26 cellular contexts compared by ENCODE assay signal in genomic region chr4:4320528-4320927, GRCh38.
"Had no signal": no experiment of that assay in that cellular context is flagged by ENCODE, and none has a peak within 500 bp of the region (broad histone marks: within the 10 kb centered on the region; RNA-seq: fewer than 3 reads in every experiment).

No MANE protein-coding gene starts in this region.

- DNase-seq: activated CD4-positive, alpha-beta T cell treated with anti-CD3 and anti-CD28 coated beads, Interleukin-2, amount 10 ng/mL, durations not matched to agents 24 days and 14 days; activated CD4-positive, alpha-beta T cell treated with anti-CD3 and anti-CD28 coated beads, Interleukin-2, amount 50 U/mL, for 4 hours; activated CD8-positive, alpha-beta T cell treated with anti-CD3 and anti-CD28 coated beads for 36 hours; activated gamma-delta T cell treated with Interleukin-2 at 50 U/mL for 16 hours; activated naive CD4-positive, alpha-beta T cell treated with anti-CD3 and anti-CD28 coated beads for 36 hours; activated T-cell treated with anti-CD3 and anti-CD28 coated beads, Interleukin-2, amount 50 U/mL, for 1 hour; activated T-cell treated with anti-CD3 and anti-CD28 coated beads, Interleukin-2, amount 50 U/mL, for 72 hours; body of pancreas; Karpas-422; KBM-7; NCI-H1105; NCI-H1417 treated with DMSO at 0.1 percent for 48 hours; NCI-H187 treated with DMSO at 0.1 percent for 48 hours; NCI-H2081 treated with DMSO at 0.1 percent for 48 hours; NCI-H226; NCI-H524 treated with DMSO at 0.1 percent for 48 hours; PC-9; SHP77; SK-N-SH had no signal

- H3K4me1 ChIP-seq: adrenal gland, body of pancreas, breast epithelium, SJSA1 had no signal

- FAIRE-seq: astrocyte, TTC549 had no signal

- H3K27ac ChIP-seq: adrenal gland, body of pancreas, breast epithelium, PC-9, SJSA1 had no signal

- H3K9me3 ChIP-seq: adrenal gland, body of pancreas, breast epithelium, SJSA1, SK-N-SH had no signal

- H3K27me3 ChIP-seq: adrenal gland, body of pancreas, breast epithelium, SJSA1 had no signal

- H3K4me3 ChIP-seq: adrenal gland, body of pancreas, breast epithelium, PC-9, SJSA1 had no signal

- H3K36me3 ChIP-seq: breast epithelium had no signal

- ATAC-seq: activated CD8-positive, alpha-beta T cell treated with anti-CD3 and anti-CD28 coated beads for 36 hours; activated naive CD4-positive, alpha-beta T cell treated with anti-CD3 and anti-CD28 coated beads, Interleukin-2, amount 50 U/mL, for 72 hours; activated T-cell treated with anti-CD3 and anti-CD28 coated beads, Interleukin-2, amount 50 U/mL, for 72 hours; activated T-helper 17 cell treated with anti-CD3 and anti-CD28 coated beads, Interleukin-2, amount 50 U/mL, for 72 hours; body of pancreas had no signal
